ENCODE assay signal across 1 cellular context in genomic region chr7:106891545-106892410, GRCh38.
TF ChIP-seq lines count a peak whose summit lies in the region.

No MANE protein-coding gene starts in this region.

TF ChIP-seq in WTC11, 78 proteins besides CTCF, POLR2A, EP300 and RAD21 (continued from another document):
- no peak for TF ChIP-seq STAT6 (CRISPR knock-in tag; conservative IDR thresholded peaks at IDR 0.05; ENCODE audit: low read depth)
- no peak for TF ChIP-seq TEAD4 (CRISPR knock-in tag; IDR thresholded peaks at IDR 0.05)
- TF ChIP-seq NR3C1 (CRISPR knock-in tag; conservative IDR thresholded peaks at IDR 0.05; ENCODE audit: low read depth), result no peak
- no peak for TF ChIP-seq ZNF423 (CRISPR knock-in tag; IDR thresholded peaks at IDR 0.05)
- no peak for TF ChIP-seq AR (CRISPR knock-in tag; IDR thresholded peaks at IDR 0.05)
- no peak for TF ChIP-seq PREB (CRISPR knock-in tag; IDR thresholded peaks at IDR 0.05; ENCODE audit: borderline replicate concordance)
- no peak for TF ChIP-seq ZNF671 (CRISPR knock-in tag; IDR thresholded peaks at IDR 0.05)
- no peak for TF ChIP-seq ZNF281 (CRISPR knock-in tag; IDR thresholded peaks at IDR 0.05)
- no peak for TF ChIP-seq PRRX2 (CRISPR knock-in tag; IDR thresholded peaks at IDR 0.05)
- no peak for TF ChIP-seq ZNF396 (CRISPR knock-in tag; IDR thresholded peaks at IDR 0.05; ENCODE audit: borderline replicate concordance)
- TF ChIP-seq CREB1 (CRISPR knock-in tag; IDR thresholded peaks at IDR 0.05), result no peak
- TF ChIP-seq ATF3 (CRISPR knock-in tag; conservative IDR thresholded peaks at IDR 0.05), result no peak
- no peak for TF ChIP-seq E2F4 (CRISPR knock-in tag; IDR thresholded peaks at IDR 0.05; ENCODE audit: borderline replicate concordance, low read depth)
- TF ChIP-seq HMGA2 (CRISPR knock-in tag; IDR thresholded peaks at IDR 0.05), result no peak
TF ChIP-seq in WTC11: peak in this region for 0.
